ENCODE assay signal across 8 cellular contexts in genomic region chr6:137013738-137014602, GRCh38. TPM values are rescaled to one million over a fixed set of nuclear protein-coding genes. Genes with fewer than 3 reads are reported as not detected.
DNase-seq lines count a peak whose midpoint lies in the region; ATAC-seq and TF ChIP-seq lines count a peak whose summit lies in the region.

No MANE protein-coding gene starts in this region.

- H3K9me1 ChIP-seq in IMR-90 (ENCODE audit: insufficient read depth, low read length), result no peaks in the 10 kb centered on the region

- H3K9me3 ChIP-seq in IMR-90 (ENCODE audit: control insufficient read depth, insufficient read depth, low read length), result no peaks in the 10 kb centered on the region
- H3K9me3 ChIP-seq in left ventricle myocardium inferior (replicated peaks), result no peaks in the 10 kb centered on the region
- no peaks in the 10 kb centered on the region for H3K9me3 ChIP-seq in upper lobe of right lung

- H3K14ac ChIP-seq in IMR-90 (replicated peaks; ENCODE audit: low read depth, low read length), result no peak overlapping the region

- H2BK5ac ChIP-seq in IMR-90 (ENCODE audit: low read depth, low read length, poor library complexity, severe bottlenecking), result no peak overlapping the region

- POLR2A ChIA-PET in IMR-90 (lab: Charles Lee; ENCODE audit: unreplicated experiment), result no interaction called here

- H3K9ac ChIP-seq in IMR-90 (ENCODE audit: low read depth, low read length), result no peak overlapping the region

- in situ Hi-C loops in IMR-90 (cut with MboI; ENCODE audit: low sequenced_read_pairs), result loop anchor here (10.0 kb wide), 1 partner anchor 169 kb away; no protein-coding TSS in a partner anchor
- in situ Hi-C loops in GM13976 (cut with MboI; ENCODE audit: low sequenced_read_pairs, unreplicated experiment), result no loop called here

- H3K9me3 Mint-ChIP-seq in activated CD4-positive, alpha-beta T cell treated with anti-CD3 and anti-CD28 coated beads, Interleukin-2, amount 10 ng/mL, durations not matched to agents 24 days and 14 days, result no peaks in the 10 kb centered on the region

- no peak overlapping the region for H3K4me2 ChIP-seq in IMR-90 (ENCODE audit: low read depth, low read length)

- no peak overlapping the region for H4K91ac ChIP-seq in IMR-90 (ENCODE audit: insufficient read depth, low read depth, low read length)

- DNase-seq in AG10803 (ENCODE audit: low read depth) (peak; percentile 75), IMR-90 (peak; percentile 60), T1000 (lab: John Stamatoyannopoulos, UW) (peak; percentile 7), left ventricle myocardium inferior (no peak), upper lobe of right lung (no peak), D341Med (ENCODE audit: low spot score) (no peak), GM13976 (ENCODE audit: low spot score) (no peak)
- no peak for DNase-seq in activated CD4-positive, alpha-beta T cell treated with anti-CD3 and anti-CD28 coated beads, Interleukin-2, amount 10 ng/mL, durations not matched to agents 24 days and 14 days

- H4K20me1 ChIP-seq in IMR-90 (ENCODE audit: insufficient read depth, low read length), result no peaks in the 10 kb centered on the region

- H3K4me1 Mint-ChIP-seq in activated CD4-positive, alpha-beta T cell treated with anti-CD3 and anti-CD28 coated beads, Interleukin-2, amount 10 ng/mL, durations not matched to agents 24 days and 14 days, result no peaks in the 10 kb centered on the region

- H3K4me1 ChIP-seq in IMR-90 (ENCODE audit: control insufficient read depth, insufficient read depth, low read length) (no peaks in the 10 kb centered on the region; the same call in 1 of the 2 replicates), left ventricle myocardium inferior (peaks cover 26% of the 10 kb centered on the region), upper lobe of right lung (no peaks in the 10 kb centered on the region)

- H3K36me3 Mint-ChIP-seq in activated CD4-positive, alpha-beta T cell treated with anti-CD3 and anti-CD28 coated beads, Interleukin-2, amount 10 ng/mL, durations not matched to agents 24 days and 14 days (ENCODE audit: low read depth), result no peaks in the 10 kb centered on the region

- CTCF ChIA-PET in IMR-90 (lab: Yijun Ruan, JAX), result interaction anchor here (0.6 to 1.2 kb wide), 6 partner anchors 22 to 296 kb away, joined by 3 to 5 read pairs (median 3); no protein-coding TSS in a partner anchor

- no peak overlapping the region for H2BK120ac ChIP-seq in IMR-90 (ENCODE audit: low read depth, low read length)

- H4K5ac ChIP-seq in IMR-90 (ENCODE audit: low read depth, low read length), result no peak overlapping the region

- H2BK15ac ChIP-seq in IMR-90 (ENCODE audit: low read depth, low read length), result no peak overlapping the region

- H4K8ac ChIP-seq in IMR-90 (ENCODE audit: low read depth in 2 of 2, low read length in 2 of 2), result no peak overlapping the region

- TF ChIP-seq POLR2A in IMR-90 (IDR thresholded peaks at IDR 0.05; ENCODE audit: low read depth, low read length), result no peak

- H3K27ac Mint-ChIP-seq in activated CD4-positive, alpha-beta T cell treated with anti-CD3 and anti-CD28 coated beads, Interleukin-2, amount 10 ng/mL, durations not matched to agents 24 days and 14 days, result no peak overlapping the region

- H3K4me3 ChIP-seq in AG10803 (ENCODE audit: low read length) (no peak overlapping the region), IMR-90 (ENCODE audit: insufficient read depth, low read depth, low read length) (no peak overlapping the region), left ventricle myocardium inferior (no peak overlapping the region), upper lobe of right lung (no peak overlapping the region)

- WGBS in IMR-90 (ENCODE audit: extremely low coverage in 2 of 2, insufficient read length in 1 of 2), 2 experiments, result no CpG with 5 or more reads among the region's 5 CpGs

- H3K27me3 Mint-ChIP-seq in activated CD4-positive, alpha-beta T cell treated with anti-CD3 and anti-CD28 coated beads, Interleukin-2, amount 10 ng/mL, durations not matched to agents 24 days and 14 days, result peaks cover 59% of the 10 kb centered on the region

- H3K27ac ChIP-seq in IMR-90 (ENCODE audit: insufficient read depth, low read length) (no peak overlapping the region), left ventricle myocardium inferior (replicated peaks) (no peak overlapping the region), upper lobe of right lung (no peak overlapping the region)

- H3K27me3 ChIP-seq in IMR-90 (ENCODE audit: control insufficient read depth, insufficient read depth, low read length) (peaks cover 7% of the 10 kb centered on the region), left ventricle myocardium inferior (ENCODE audit: low read depth) (no peaks in the 10 kb centered on the region), upper lobe of right lung (no peaks in the 10 kb centered on the region)

- no peak overlapping the region for H2AK9ac ChIP-seq in IMR-90 (replicated peaks; ENCODE audit: low read depth, low read length, poor library complexity)

- peak; percentile 57 for TF ChIP-seq RAD21 in IMR-90 (IDR thresholded peaks at IDR 0.05; ENCODE audit: low read length)

- intact Hi-C loops in IMR-90 (cut with micrococcal nuclease), result loop anchor here (1.0 kb wide), 1 partner anchor 168 kb away; no protein-coding TSS in a partner anchor
- intact Hi-C loops in left ventricle myocardium inferior (cut with micrococcal nuclease), result no loop called here
- intact Hi-C loops in upper lobe of right lung (cut with DNase I), result no loop called here
- intact Hi-C loops in activated CD4-positive, alpha-beta T cell treated with anti-CD3 and anti-CD28 coated beads, Interleukin-2, amount 10 ng/mL, durations not matched to agents 24 days and 14 days (cut with micrococcal nuclease), result no loop called here

- dilution Hi-C loops in IMR-90 (cut with HindIII; ENCODE audit: low sequenced_read_pairs, unreplicated experiment), result no loop called here

- no peak overlapping the region for H2AFZ ChIP-seq in IMR-90 (replicated peaks; ENCODE audit: low read length, poor library complexity)

- no peak overlapping the region for H3K23ac ChIP-seq in IMR-90 (ENCODE audit: low read depth, low read length)

- H3K56ac ChIP-seq in IMR-90 (ENCODE audit: extremely low read depth, insufficient read depth, low read length), result no peak overlapping the region

- H3K18ac ChIP-seq in IMR-90 (ENCODE audit: low read depth, low read length), result no peak overlapping the region; the same call in 1 of the 2 replicates

- H3K4ac ChIP-seq in IMR-90 (ENCODE audit: low read depth, low read length), result no peak overlapping the region

- no peaks in the 10 kb centered on the region for H3K36me3 ChIP-seq in IMR-90 (ENCODE audit: control insufficient read depth, insufficient read depth, low read length)
- no peaks in the 10 kb centered on the region for H3K36me3 ChIP-seq in left ventricle myocardium inferior
- peaks cover 6% of the 10 kb centered on the region for H3K36me3 ChIP-seq in upper lobe of right lung

- no TSS peak for BruUV-seq in IMR-90 (replicated peaks; lab: Mats Ljungman, UMichigan)

- H3K79me1 ChIP-seq in IMR-90 (ENCODE audit: low read depth in 1 of 2, low read length in 2 of 2), result no peaks in the 10 kb centered on the region

- TF ChIP-seq CTCF in AG10803 (conservative IDR thresholded peaks at IDR 0.05; ENCODE audit: low read length) (peak; percentile 74), IMR-90 (conservative IDR thresholded peaks at IDR 0.05; ENCODE audit: low read depth, low read length) (peak; percentile 58), left ventricle myocardium inferior (IDR thresholded peaks at IDR 0.05; ENCODE audit: borderline replicate concordance) (peak; percentile 74), upper lobe of right lung (IDR thresholded peaks at IDR 0.05) (peak; percentile 38), GM13976 (IDR thresholded peaks at IDR 0.05; ENCODE audit: borderline replicate concordance, control extremely low read depth, extremely low read depth, insufficient read depth, missing control alignments) (no peak)

- H2AK5ac ChIP-seq in IMR-90 (ENCODE audit: low read depth, low read length), result no peak overlapping the region

- no peak overlapping the region for H3K4me3 Mint-ChIP-seq in activated CD4-positive, alpha-beta T cell treated with anti-CD3 and anti-CD28 coated beads, Interleukin-2, amount 10 ng/mL, durations not matched to agents 24 days and 14 days

- peak; percentile 91 for ATAC-seq in IMR-90 (ENCODE audit: low read depth)
- no peak for ATAC-seq in upper lobe of right lung

- H2BK20ac ChIP-seq in IMR-90 (ENCODE audit: low read depth, low read length), result no peak overlapping the region

TF ChIP-seq in IMR-90, 13 proteins besides CTCF, POLR2A, EP300 and RAD21 (continues in another document):
- TF ChIP-seq BHLHE40 (IDR thresholded peaks at IDR 0.05; ENCODE audit: low read depth, low read length), result no peak
- TF ChIP-seq MXI1 (IDR thresholded peaks at IDR 0.05; ENCODE audit: borderline replicate concordance, low read depth, low read length), result no peak
- no peak for TF ChIP-seq MAFK (IDR thresholded peaks at IDR 0.05; ENCODE audit: low read depth, low read length)
- no peak for TF ChIP-seq CHD1 (IDR thresholded peaks at IDR 0.05; ENCODE audit: low read depth, low read length)
- TF ChIP-seq RFX5 (IDR thresholded peaks at IDR 0.05; ENCODE audit: low read depth, low read length), result no peak
- no peak for TF ChIP-seq RCOR1 (IDR thresholded peaks at IDR 0.05; ENCODE audit: insufficient replicate concordance, low read length)
- TF ChIP-seq SMC3 (IDR thresholded peaks at IDR 0.05; ENCODE audit: low read depth, low read length), result peak; percentile 28; the same call in 1 of the 2 replicates
- TF ChIP-seq NFE2L2 (IDR thresholded peaks at IDR 0.05; ENCODE audit: low read depth, low read length), result no peak
- TF ChIP-seq, protein P1, sequence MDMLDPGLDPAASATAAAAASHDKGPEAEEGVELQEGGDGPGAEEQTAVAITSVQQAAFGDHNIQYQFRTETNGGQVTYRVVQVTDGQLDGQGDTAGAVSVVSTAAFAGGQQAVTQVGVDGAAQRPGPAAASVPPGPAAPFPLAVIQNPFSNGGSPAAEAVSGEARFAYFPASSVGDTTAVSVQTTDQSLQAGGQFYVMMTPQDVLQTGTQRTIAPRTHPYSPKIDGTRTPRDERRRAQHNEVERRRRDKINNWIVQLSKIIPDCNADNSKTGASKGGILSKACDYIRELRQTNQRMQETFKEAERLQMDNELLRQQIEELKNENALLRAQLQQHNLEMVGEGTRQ (IDR thresholded peaks at IDR 0.05; ENCODE audit: low read depth, low read length), result no peak
- no peak for TF ChIP-seq FOS (IDR thresholded peaks at IDR 0.05; ENCODE audit: low read depth, low read length)
- TF ChIP-seq CEBPB (IDR thresholded peaks at IDR 0.05; ENCODE audit: low read depth, low read length), result peak; percentile 86

RNA-seq across cellular contexts. Expression of gene IL20RA, which starts 30.8 kb away (rescaled TPM):
- total RNA-seq in IMR-90 (2012; rRNA removed) (under 0.01 TPM in 1 of 2 replicates, not detected in the other), left ventricle myocardium inferior (10.1 TPM), upper lobe of right lung (13.3 TPM)
- polyA plus RNA-seq in IMR-90 (2012; rRNA removed), result 0.02 TPM in 1 of 2 replicates, not detected in the other
- not detected in 2 replicates for polyA plus RNA-seq in IMR-90 (2012; cell fraction: cytosol; rRNA removed)
- polyA plus RNA-seq in IMR-90 (2012; cell fraction: nucleus; rRNA removed; ENCODE audit: low replicate concordance), result 0.05 TPM in 1 of 2 replicates, not detected in the other
- not detected in 2 replicates for total RNA-seq in activated CD4-positive, alpha-beta T cell treated with anti-CD3 and anti-CD28 coated beads, Interleukin-2, amount 10 ng/mL, durations not matched to agents 24 days and 14 days

Comparison
In these comparisons a context has a peak if more than half of its experiments do, and no peak if none do; other contexts are left out.
1. DNase-seq: peak in AG10803 (single experiment), IMR-90 (single experiment) and T1000 (single experiment); none in left ventricle myocardium inferior (single experiment), upper lobe of right lung (single experiment), D341Med (single experiment), activated CD4-positive, alpha-beta T cell treated with anti-CD3 and anti-CD28 coated beads, Interleukin-2, amount 10 ng/mL, durations not matched to agents 24 days and 14 days (single experiment) and GM13976 (single experiment).
2. RNA of gene IL20RA, which starts 30.8 kb away (total RNA-seq): 13.3 TPM in upper lobe of right lung (single experiment) and 10.1 TPM in left ventricle myocardium inferior (single experiment); not detected in activated CD4-positive, alpha-beta T cell treated with anti-CD3 and anti-CD28 coated beads, Interleukin-2, amount 10 ng/mL, durations not matched to agents 24 days and 14 days and under 0.01 TPM in IMR-90; every median in the first group is over 10 times any median in the second.